31 cellular contexts compared by ENCODE assay signal in genomic region chr14:36988568-36988967, GRCh38.
DNase-seq lines count a peak whose midpoint lies in the region; ATAC-seq, FAIRE-seq and TF ChIP-seq lines count a peak whose summit lies in the region.
"Had no signal": no experiment of that assay in that cellular context is flagged by ENCODE, and none has a peak within 500 bp of the region (broad histone marks: within the 10 kb centered on the region; RNA-seq: fewer than 3 reads in every experiment).

No MANE protein-coding gene starts in this region.

- intact Hi-C loops in stomach (cut with DNase I; ENCODE audit: low total_unique reads): no loop called here

- no peak for ATAC-seq in GM21390 (IDR thresholded peaks at IDR 0.05; ENCODE audit: unreplicated experiment)
- ATAC-seq: right cardiac atrium, Right ventricle myocardium inferior had no signal

- H3K9me3 Mint-ChIP-seq in progenitor cell of endocrine pancreas (ENCODE audit: low read depth): no peaks in the 10 kb centered on the region
- H3K9me3 Mint-ChIP-seq: activated naive CD8-positive, alpha-beta T cell treated with anti-CD3 and anti-CD28 coated beads for 36 hours; dendritic cell treated with granulocyte-macrophage colony-stimulating factor and Interleukin-4, amounts not matched to agents 40 ng/mL and 50 ng/mL, for 4 days; H9; neural progenitor cell; stimulated activated naive CD8-positive, alpha-beta T cell treated with anti-CD3 and anti-CD28 coated beads, Interleukin-15, Interleukin-2, amounts not matched to agents 100 ng/mL and 50 ng/mL, for 24 hours had no signal

- H3K9me1 ChIP-seq in keratinocyte (ENCODE audit: control insufficient read depth, extremely low read depth, insufficient read depth, low read length): no peaks in the 10 kb centered on the region

- H3K36me3 ChIP-seq in bronchial epithelial cell (ENCODE audit: control insufficient read depth, insufficient read depth, low read length) (no peaks in the 10 kb centered on the region), keratinocyte (ENCODE audit: control insufficient read depth in 2 of 2, extremely low read depth in 1 of 2, insufficient read depth in 2 of 2, low read length in 2 of 2) (no peaks in the 10 kb centered on the region), stomach (no peaks in the 10 kb centered on the region)
- H3K36me3 ChIP-seq: esophagus muscularis mucosa, left ventricle myocardium inferior, neural progenitor cell, vagina had no signal

- H3K9ac ChIP-seq in keratinocyte (ENCODE audit: control insufficient read depth, extremely low read depth, insufficient read depth, low read length): no peak overlapping the region
- H3K9ac ChIP-seq: neural progenitor cell, parathyroid adenoma, SK-N-SH had no signal

- TF ChIP-seq EP300 in Ishikawa (IDR thresholded peaks at IDR 0.05; ENCODE audit: borderline replicate concordance) (peak; percentile 61; the same call in 1 of the 2 replicates), stomach (IDR thresholded peaks at IDR 0.05) (no peak)

- TF ChIP-seq RAD21 in Ishikawa (IDR thresholded peaks at IDR 0.05; ENCODE audit: low read depth): no peak

- peaks cover 4% of the 10 kb centered on the region for H3K4me1 ChIP-seq in keratinocyte (ENCODE audit: control insufficient read depth, extremely low read depth, insufficient read depth, low read length)
- H3K4me1 ChIP-seq in stomach: no peaks in the 10 kb centered on the region
- H3K4me1 ChIP-seq: esophagus muscularis mucosa, left ventricle myocardium inferior, parathyroid adenoma, vagina had no signal

- no peak overlapping the region for H3K4me2 ChIP-seq in keratinocyte (ENCODE audit: control insufficient read depth, extremely low read depth, insufficient read depth, low read depth, low read length)
- H3K4me2 ChIP-seq: neural progenitor cell, SK-N-SH had no signal

- no peaks in the 10 kb centered on the region for H3K4me1 Mint-ChIP-seq in progenitor cell of endocrine pancreas (ENCODE audit: low read depth)
- H3K4me1 Mint-ChIP-seq: activated naive CD8-positive, alpha-beta T cell treated with anti-CD3 and anti-CD28 coated beads for 36 hours; neural progenitor cell had no signal

- DNase-seq in EH (ENCODE audit: low read depth) (peak; percentile 62), bronchial epithelial cell (ENCODE audit: low read depth) (peak; percentile 69), keratinocyte (ENCODE audit: low read depth, low spot score) (no peak), stomach (no peak), progenitor cell of endocrine pancreas (ENCODE audit: low spot score, unreplicated experiment) (no peak)
- no peak for DNase-seq in stimulated activated naive CD4-positive, alpha-beta T cell treated with Interleukin-2 at 50 U/mL for 16 hours (lab: John Stamatoyannopoulos, UW)
- DNase-seq: activated CD4-positive, alpha-beta T cell treated with anti-CD3 and anti-CD28 coated beads, Interleukin-2, amount 50 U/mL, for 1 hour; activated CD4-positive, CD25-positive, alpha-beta regulatory T cell; activated gamma-delta T cell; activated naive CD8-positive, alpha-beta T cell treated with anti-CD3 and anti-CD28 coated beads for 36 hours; activated T-cell treated with anti-CD3 and anti-CD28 coated beads, Interleukin-2, amount 50 U/mL, for 1 hour; CD4-positive, alpha-beta T cell; central memory CD4-positive, alpha-beta T cell; H9; hypothalamus; left ventricle myocardium inferior; NCI-H2107; NCI-H82; right cardiac atrium; SK-N-SH; stimulated activated CD4-positive, alpha-beta T cell treated with anti-CD3 and anti-CD28 coated beads, Interleukin-1b, Interleukin-23, amount 100 ng/mL, for 48 hours had no signal

- H3K9me3 ChIP-seq in keratinocyte (ENCODE audit: control insufficient read depth, low read depth, low read length) (no peaks in the 10 kb centered on the region), stomach (no peaks in the 10 kb centered on the region)
- H3K9me3 ChIP-seq: esophagus muscularis mucosa, left ventricle myocardium inferior, SK-N-SH, vagina had no signal

- no peak for TF ChIP-seq POLR2A in stomach (IDR thresholded peaks at IDR 0.05)

- H3K4me3 ChIP-seq in bronchial epithelial cell (ENCODE audit: low read depth, low read length): no peak overlapping the region
- H3K4me3 ChIP-seq in keratinocyte (ENCODE audit: control insufficient read depth in 2 of 3, extremely low read depth in 1 of 3, insufficient read depth in 2 of 3, low read depth in 1 of 3, low read length in 3 of 3): no peak overlapping the region
- no peak overlapping the region for H3K4me3 ChIP-seq in stomach
- H3K4me3 ChIP-seq: esophagus muscularis mucosa, left ventricle myocardium inferior, neural progenitor cell, vagina had no signal

- no peak overlapping the region for H3K4me3 Mint-ChIP-seq in progenitor cell of endocrine pancreas (ENCODE audit: low read depth)
- H3K4me3 Mint-ChIP-seq: activated naive CD8-positive, alpha-beta T cell treated with anti-CD3 and anti-CD28 coated beads for 36 hours; CD4-positive, alpha-beta T cell; dendritic cell treated with granulocyte-macrophage colony-stimulating factor and Interleukin-4, amounts not matched to agents 40 ng/mL and 50 ng/mL, for 4 days; H9; neural progenitor cell; stimulated activated naive CD8-positive, alpha-beta T cell treated with anti-CD3 and anti-CD28 coated beads, Interleukin-15, Interleukin-2, amounts not matched to agents 100 ng/mL and 50 ng/mL, for 24 hours had no signal

- no peaks in the 10 kb centered on the region for H3K27me3 Mint-ChIP-seq in progenitor cell of endocrine pancreas
- H3K27me3 Mint-ChIP-seq: activated naive CD8-positive, alpha-beta T cell treated with anti-CD3 and anti-CD28 coated beads for 36 hours; CD4-positive, alpha-beta T cell; dendritic cell treated with granulocyte-macrophage colony-stimulating factor and Interleukin-4, amounts not matched to agents 40 ng/mL and 50 ng/mL, for 4 days; stimulated activated naive CD8-positive, alpha-beta T cell treated with anti-CD3 and anti-CD28 coated beads, Interleukin-15, Interleukin-2, amounts not matched to agents 100 ng/mL and 50 ng/mL, for 24 hours had no signal

- H3K27me3 ChIP-seq in bronchial epithelial cell (ENCODE audit: control insufficient read depth, insufficient read depth, low read length) (no peaks in the 10 kb centered on the region), keratinocyte (ENCODE audit: control insufficient read depth, extremely low read depth, insufficient read depth, low read length) (no peaks in the 10 kb centered on the region), stomach (no peaks in the 10 kb centered on the region)
- H3K27me3 ChIP-seq: esophagus muscularis mucosa, neural progenitor cell, vagina had no signal

- no peak overlapping the region for H3K27ac ChIP-seq in keratinocyte (ENCODE audit: control insufficient read depth, insufficient read depth, low read length)
- no peak overlapping the region for H3K27ac ChIP-seq in stomach
- H3K27ac ChIP-seq: esophagus muscularis mucosa, left ventricle myocardium inferior, neural progenitor cell, parathyroid adenoma, vagina had no signal

- 53 to 88% (median 76%) methylated on average over 1 of the region's 1 CpG for WGBS in stomach, 5 donors

- H3K79me2 ChIP-seq in keratinocyte (ENCODE audit: control insufficient read depth, insufficient read depth, low read length): no peaks in the 10 kb centered on the region
- H3K79me2 ChIP-seq: parathyroid adenoma had no signal

- no peaks in the 10 kb centered on the region for H4K20me1 ChIP-seq in keratinocyte (ENCODE audit: control insufficient read depth, extremely low read depth, insufficient read depth, low read length)

- dilution Hi-C loops in keratinocyte (cut with MboI; ENCODE audit: extremely low pct_ligation_motif_present, low sequenced_read_pairs): no loop called here

- TF ChIP-seq CTCF in bronchial epithelial cell (IDR thresholded peaks at IDR 0.05; ENCODE audit: insufficient read depth, low read length, severe bottlenecking) (no peak), keratinocyte (optimal IDR thresholded peaks at IDR 0.05 in 1 of 3, IDR thresholded peaks at IDR 0.05 in 1 of 3, conservative IDR thresholded peaks at IDR 0.05 in 1 of 3; ENCODE audit: extremely low read depth in 1 of 3, insufficient read depth in 2 of 3, low read length in 3 of 3) (no peak), stomach (IDR thresholded peaks at IDR 0.05) (no peak), progenitor cell of endocrine pancreas (IDR thresholded peaks at IDR 0.05; ENCODE audit: unreplicated experiment) (no peak)

- H3K36me3 Mint-ChIP-seq in progenitor cell of endocrine pancreas (ENCODE audit: insufficient read depth): no peaks in the 10 kb centered on the region
- H3K36me3 Mint-ChIP-seq: activated naive CD8-positive, alpha-beta T cell treated with anti-CD3 and anti-CD28 coated beads for 36 hours; neural progenitor cell had no signal

- H2AFZ ChIP-seq in keratinocyte (ENCODE audit: control insufficient read depth, low read length): peak overlapping the region; percentile 27
- H2AFZ ChIP-seq: neural progenitor cell, parathyroid adenoma had no signal

- no peak overlapping the region for H3K27ac Mint-ChIP-seq in progenitor cell of endocrine pancreas
- H3K27ac Mint-ChIP-seq: activated naive CD8-positive, alpha-beta T cell treated with anti-CD3 and anti-CD28 coated beads for 36 hours; CD4-positive, alpha-beta T cell; dendritic cell treated with granulocyte-macrophage colony-stimulating factor and Interleukin-4, amounts not matched to agents 40 ng/mL and 50 ng/mL, for 4 days; H9; neural progenitor cell; stimulated activated naive CD8-positive, alpha-beta T cell treated with anti-CD3 and anti-CD28 coated beads, Interleukin-15, Interleukin-2, amounts not matched to agents 100 ng/mL and 50 ng/mL, for 24 hours had no signal

- FAIRE-seq in bronchial epithelial cell (lab: Jason Lieb, UNC) (no peak), keratinocyte (lab: Jason Lieb, UNC) (no peak)
- FAIRE-seq: D721Med had no signal

Comparison
In these comparisons a context has a peak if more than half of its experiments do, and no peak if none do; other contexts are left out.
1. DNase-seq: peak in EH (single experiment) and bronchial epithelial cell (single experiment); none in keratinocyte (single experiment), stomach (single experiment), progenitor cell of endocrine pancreas (single experiment) and stimulated activated naive CD4-positive, alpha-beta T cell treated with Interleukin-2 at 50 U/mL for 16 hours (single experiment).